ENCODE assay signal across 24 cellular contexts in genomic region chr2:151713291-151713903, GRCh38.
"Had no signal": no experiment of that assay in that cellular context is flagged by ENCODE, and none has a peak within 500 bp of the region (broad histone marks: within the 10 kb centered on the region; RNA-seq: fewer than 3 reads in every experiment).

No MANE protein-coding gene starts in this region.

- ATAC-seq: body of pancreas; left lung; lower lobe of right lung; natural killer cell treated with Interleukin-12 subunit alpha and Interleukin-12 subunit beta and Interleukin-15 and Interleukin-18, amount 100 ng/mL, for 72 hours; right cardiac atrium had no signal

- H3K9me3 ChIP-seq: adrenal gland, body of pancreas, left lung, lower lobe of right lung, thoracic aorta, uterus had no signal

- H3K36me3 ChIP-seq: adrenal gland, left lung, lower lobe of right lung, thoracic aorta, uterus had no signal

- H3K4me3 ChIP-seq: adrenal gland, body of pancreas, coronary artery, dorsolateral prefrontal cortex, left lung, lower lobe of right lung, thoracic aorta, uterus had no signal

- DNase-seq: activated CD4-positive, alpha-beta memory T cell treated with anti-CD3 and anti-CD28 coated beads for 36 hours; activated CD4-positive, alpha-beta T cell treated with anti-CD3 and anti-CD28 coated beads, Interleukin-2, amount 10 ng/mL, durations not matched to agents 24 days and 14 days; activated CD4-positive, CD25-positive, alpha-beta regulatory T cell treated with anti-CD3 and anti-CD28 coated beads, Interleukin-2, amount 50 U/mL, for 72 hours; activated CD8-positive, alpha-beta memory T cell treated with anti-CD3 and anti-CD28 coated beads, Interleukin-2, amount 50 U/mL, for 4 hours; activated effector memory CD4-positive, alpha-beta T cell treated with anti-CD3 and anti-CD28 coated beads, Interleukin-2, amount 50 U/mL, for 16 hours; activated naive CD4-positive, alpha-beta T cell treated with anti-CD3 and anti-CD28 coated beads for 36 hours; activated naive CD8-positive, alpha-beta T cell treated with anti-CD3 and anti-CD28 coated beads for 36 hours; activated T-cell treated with anti-CD3 and anti-CD28 coated beads, Interleukin-2, amount 50 U/mL, for 1 hour; adrenal gland; aorta; body of pancreas; cerebellar nuclear complex; dorsolateral prefrontal cortex; effector memory CD4-positive, alpha-beta T cell; glutamatergic neuron; left lung; lower lobe of right lung; mesenchymal stem cell; right cardiac atrium; stimulated activated CD4-positive, alpha-beta T cell treated with anti-CD3 and anti-CD28 coated beads, Interleukin-2, amount 100 ng/mL, for 48 hours; uterus had no signal

- H3K27ac ChIP-seq: adrenal gland, body of pancreas, coronary artery, left lung, lower lobe of right lung, thoracic aorta, uterus had no signal

- H3K27me3 ChIP-seq: adrenal gland, body of pancreas, dorsolateral prefrontal cortex, left lung, uterus had no signal

- H3K4me1 ChIP-seq: adrenal gland, body of pancreas, left lung, lower lobe of right lung, uterus had no signal
